35 cellular contexts compared by ENCODE assay signal in genomic region chr12:86241600-86241999, GRCh38. TPM values are rescaled to one million over a fixed set of nuclear protein-coding genes. Genes with fewer than 3 reads are reported as not detected.
"Had no signal": no experiment of that assay in that cellular context is flagged by ENCODE, and none has a peak within 500 bp of the region (broad histone marks: within the 10 kb centered on the region; RNA-seq: fewer than 3 reads in every experiment).

No MANE protein-coding gene starts in this region.

- H3K9me3 Mint-ChIP-seq: activated CD4-positive, alpha-beta memory T cell treated with anti-CD3 and anti-CD28 coated beads for 36 hours; activated CD4-positive, alpha-beta T cell treated with anti-CD3 and anti-CD28 coated beads, Interleukin-2, amount 10 ng/mL, durations not matched to agents 24 days and 14 days; activated T-helper 1 cell treated with anti-CD3 and anti-CD28 coated beads, Interleukin-12 subunit alpha, Interleukin-12 subunit beta, Interleukin-2, Interleukin-4 antibody, amounts not matched to agents 30 ng/mL and 10 ng/mL and 1 ng/mL, durations not matched to agents 14 hours and 24 hours and 36 hours; activated T-helper 2 cell treated with anti-CD3 and anti-CD28 coated beads, Interferon-gamma antibody, Interleukin-2, Interleukin-4, amounts not matched to agents 10 μg/mL and 5 μg/mL and 100 μg/mL, durations not matched to agents 14 hours and 24 hours and 36 hours; brain; dendritic cell treated with granulocyte-macrophage colony-stimulating factor and Interleukin-4, amounts not matched to agents 40 ng/mL and 50 ng/mL, for 4 days; endodermal cell; T-helper 2 cell treated with Interferon-gamma antibody and Interleukin-4, amounts not matched to agents 5 μg/mL and 100 μg/mL, for 36 hours had no signal

- H3K4me3 Mint-ChIP-seq: activated CD4-positive, alpha-beta memory T cell treated with anti-CD3 and anti-CD28 coated beads for 36 hours; activated CD4-positive, alpha-beta T cell treated with anti-CD3 and anti-CD28 coated beads for 36 hours; activated CD4-positive, alpha-beta T cell treated with anti-CD3 and anti-CD28 coated beads, Interleukin-2, amount 10 ng/mL, durations not matched to agents 24 days and 14 days; activated CD8-positive, alpha-beta memory T cell treated with anti-CD3 and anti-CD28 coated beads, Interleukin-2, amount 10 ng/mL, durations not matched to agents 7 days and 5 days; activated CD8-positive, alpha-beta T cell treated with anti-CD3 and anti-CD28 coated beads, Interleukin-2, amount 10 ng/mL, durations not matched to agents 7 days and 5 days; activated naive CD4-positive, alpha-beta T cell treated with anti-CD3 and anti-CD28 coated beads, Interleukin-2, amount 10 ng/mL, durations not matched to agents 7 days and 5 days; activated naive CD8-positive, alpha-beta T cell treated with anti-CD3 and anti-CD28 coated beads, Interleukin-2, amount 10 ng/mL, durations not matched to agents 7 days and 5 days; activated T-helper 1 cell treated with anti-CD3 and anti-CD28 coated beads, Interleukin-12 subunit alpha, Interleukin-12 subunit beta, Interleukin-2, Interleukin-4 antibody, amounts not matched to agents 30 ng/mL and 10 ng/mL and 1 ng/mL, durations not matched to agents 14 hours and 24 hours and 36 hours; brain; central memory CD8-positive, alpha-beta T cell; dendritic cell treated with granulocyte-macrophage colony-stimulating factor and Interleukin-4, amounts not matched to agents 40 ng/mL and 50 ng/mL, for 4 days; endodermal cell; T-helper 17 cell; T-helper 2 cell treated with Interferon-gamma antibody and Interleukin-4, amounts not matched to agents 5 μg/mL and 100 μg/mL, for 36 hours had no signal

- H3K36me3 ChIP-seq: ascending aorta, breast epithelium, esophagus muscularis mucosa, gastrocnemius medialis, heart left ventricle had no signal

- H3K27me3 ChIP-seq: ascending aorta, breast epithelium, dorsolateral prefrontal cortex, esophagus muscularis mucosa, foreskin keratinocyte, gastrocnemius medialis, heart left ventricle had no signal

- H3K27ac Mint-ChIP-seq: activated CD4-positive, alpha-beta memory T cell treated with anti-CD3 and anti-CD28 coated beads for 36 hours; activated CD4-positive, alpha-beta T cell treated with anti-CD3 and anti-CD28 coated beads for 36 hours; activated CD4-positive, alpha-beta T cell treated with anti-CD3 and anti-CD28 coated beads, Interleukin-2, amount 10 ng/mL, durations not matched to agents 24 days and 14 days; activated CD8-positive, alpha-beta memory T cell treated with anti-CD3 and anti-CD28 coated beads, Interleukin-2, amount 10 ng/mL, durations not matched to agents 7 days and 5 days; activated CD8-positive, alpha-beta T cell treated with anti-CD3 and anti-CD28 coated beads, Interleukin-2, amount 10 ng/mL, durations not matched to agents 7 days and 5 days; activated naive CD4-positive, alpha-beta T cell treated with anti-CD3 and anti-CD28 coated beads, Interleukin-2, amount 10 ng/mL, durations not matched to agents 7 days and 5 days; activated naive CD4-positive, alpha-beta T cell treated with anti-CD3 and anti-CD28 coated beads, Interleukin-2, amount 50 U/mL, for 72 hours; activated naive CD8-positive, alpha-beta T cell treated with anti-CD3 and anti-CD28 coated beads, Interleukin-2, amount 10 ng/mL, durations not matched to agents 7 days and 5 days; activated T-helper 1 cell treated with anti-CD3 and anti-CD28 coated beads, Interleukin-12 subunit alpha, Interleukin-12 subunit beta, Interleukin-2, Interleukin-4 antibody, amounts not matched to agents 30 ng/mL and 10 ng/mL and 1 ng/mL, durations not matched to agents 14 hours and 24 hours and 36 hours; activated T-helper 2 cell treated with anti-CD3 and anti-CD28 coated beads, Interferon-gamma antibody, Interleukin-2, Interleukin-4, amounts not matched to agents 10 μg/mL and 5 μg/mL and 100 μg/mL, durations not matched to agents 14 hours and 24 hours and 36 hours; dendritic cell treated with granulocyte-macrophage colony-stimulating factor and Interleukin-4, amounts not matched to agents 40 ng/mL and 50 ng/mL, for 4 days; endodermal cell; T-helper 17 cell; T-helper 2 cell treated with Interferon-gamma antibody and Interleukin-4, amounts not matched to agents 5 μg/mL and 100 μg/mL, for 36 hours had no signal

- H3K4me1 ChIP-seq: ascending aorta, breast epithelium, esophagus muscularis mucosa, foreskin keratinocyte, gastrocnemius medialis, heart left ventricle had no signal

- DNase-seq: activated CD4-positive, alpha-beta memory T cell treated with anti-CD3 and anti-CD28 coated beads for 36 hours; activated CD4-positive, alpha-beta T cell treated with anti-CD3 and anti-CD28 coated beads for 36 hours; activated CD4-positive, alpha-beta T cell treated with anti-CD3 and anti-CD28 coated beads, Interleukin-2, amount 10 ng/mL, durations not matched to agents 24 days and 14 days; activated CD4-positive, CD25-positive, alpha-beta regulatory T cell; activated CD4-positive, CD25-positive, alpha-beta regulatory T cell treated with anti-CD3 and anti-CD28 coated beads, Interleukin-2, amount 50 U/mL, for 72 hours; activated CD8-positive, alpha-beta memory T cell treated with anti-CD3 and anti-CD28 coated beads, Interleukin-2, amount 10 ng/mL, durations not matched to agents 7 days and 5 days; activated CD8-positive, alpha-beta memory T cell treated with anti-CD3 and anti-CD28 coated beads, Interleukin-2, amount 50 U/mL, for 4 hours; activated CD8-positive, alpha-beta T cell treated with anti-CD3 and anti-CD28 coated beads, Interleukin-2, amount 10 ng/mL, durations not matched to agents 7 days and 5 days; activated effector memory CD4-positive, alpha-beta T cell treated with anti-CD3 and anti-CD28 coated beads, Interleukin-2, amount 50 U/mL, for 16 hours; activated naive CD4-positive, alpha-beta T cell treated with anti-CD3 and anti-CD28 coated beads, Interleukin-2, amount 10 ng/mL, durations not matched to agents 7 days and 5 days; activated naive CD8-positive, alpha-beta T cell treated with anti-CD3 and anti-CD28 coated beads, Interleukin-2, amount 10 ng/mL, durations not matched to agents 7 days and 5 days; activated T-cell treated with anti-CD3 and anti-CD28 coated beads, Interleukin-2, amount 50 U/mL, for 1 hour; activated T-cell treated with anti-CD3 and anti-CD28 coated beads, Interleukin-2, amount 50 U/mL, for 48 hours; dorsolateral prefrontal cortex; effector memory CD4-positive, alpha-beta T cell; endodermal cell; erythroblast; foreskin keratinocyte; gastrocnemius medialis; glutamatergic neuron; heart left ventricle; T-helper 17 cell; T1000 had no signal

- H3K27me3 Mint-ChIP-seq: activated CD4-positive, alpha-beta memory T cell treated with anti-CD3 and anti-CD28 coated beads for 36 hours; activated CD4-positive, alpha-beta T cell treated with anti-CD3 and anti-CD28 coated beads for 36 hours; activated CD4-positive, alpha-beta T cell treated with anti-CD3 and anti-CD28 coated beads, Interleukin-2, amount 10 ng/mL, durations not matched to agents 24 days and 14 days; activated CD8-positive, alpha-beta memory T cell treated with anti-CD3 and anti-CD28 coated beads, Interleukin-2, amount 10 ng/mL, durations not matched to agents 7 days and 5 days; activated naive CD4-positive, alpha-beta T cell treated with anti-CD3 and anti-CD28 coated beads, Interleukin-2, amount 10 ng/mL, durations not matched to agents 7 days and 5 days; activated naive CD8-positive, alpha-beta T cell treated with anti-CD3 and anti-CD28 coated beads, Interleukin-2, amount 10 ng/mL, durations not matched to agents 7 days and 5 days; brain; central memory CD8-positive, alpha-beta T cell; dendritic cell treated with granulocyte-macrophage colony-stimulating factor and Interleukin-4, amounts not matched to agents 40 ng/mL and 50 ng/mL, for 4 days; T-helper 17 cell had no signal

- H3K4me3 ChIP-seq: ascending aorta, breast epithelium, coronary artery, dorsolateral prefrontal cortex, esophagus muscularis mucosa, gastrocnemius medialis, heart left ventricle had no signal

- H3K9me3 ChIP-seq: ascending aorta, breast epithelium, esophagus muscularis mucosa, gastrocnemius medialis, heart left ventricle had no signal

- H3K36me3 Mint-ChIP-seq: activated CD4-positive, alpha-beta memory T cell treated with anti-CD3 and anti-CD28 coated beads for 36 hours; activated CD8-positive, alpha-beta memory T cell treated with anti-CD3 and anti-CD28 coated beads, Interleukin-2, amount 10 ng/mL, durations not matched to agents 7 days and 5 days; activated naive CD4-positive, alpha-beta T cell treated with anti-CD3 and anti-CD28 coated beads, Interleukin-2, amount 10 ng/mL, durations not matched to agents 7 days and 5 days; activated naive CD4-positive, alpha-beta T cell treated with anti-CD3 and anti-CD28 coated beads, Interleukin-2, amount 50 U/mL, for 72 hours; activated naive CD8-positive, alpha-beta T cell treated with anti-CD3 and anti-CD28 coated beads, Interleukin-2, amount 10 ng/mL, durations not matched to agents 7 days and 5 days; brain had no signal

- H3K4me1 Mint-ChIP-seq: activated CD4-positive, alpha-beta T cell treated with anti-CD3 and anti-CD28 coated beads for 36 hours; activated CD4-positive, alpha-beta T cell treated with anti-CD3 and anti-CD28 coated beads, Interleukin-2, amount 10 ng/mL, durations not matched to agents 24 days and 14 days; activated CD8-positive, alpha-beta memory T cell treated with anti-CD3 and anti-CD28 coated beads, Interleukin-2, amount 10 ng/mL, durations not matched to agents 7 days and 5 days; activated naive CD4-positive, alpha-beta T cell treated with anti-CD3 and anti-CD28 coated beads, Interleukin-2, amount 10 ng/mL, durations not matched to agents 7 days and 5 days; activated naive CD8-positive, alpha-beta T cell treated with anti-CD3 and anti-CD28 coated beads, Interleukin-2, amount 10 ng/mL, durations not matched to agents 7 days and 5 days; central memory CD8-positive, alpha-beta T cell; endodermal cell; T-helper 17 cell had no signal

- H3K27ac ChIP-seq: ascending aorta, breast epithelium, coronary artery, dorsolateral prefrontal cortex, esophagus muscularis mucosa, foreskin keratinocyte, gastrocnemius medialis, heart left ventricle had no signal

RNA-seq across cellular contexts. Expression of gene MGAT4C, which starts 14.6 kb away (rescaled TPM):
- total RNA-seq: activated CD4-positive, alpha-beta memory T cell treated with anti-CD3 and anti-CD28 coated beads for 36 hours; activated CD4-positive, alpha-beta T cell treated with anti-CD3 and anti-CD28 coated beads for 36 hours; activated CD4-positive, alpha-beta T cell treated with anti-CD3 and anti-CD28 coated beads, Interleukin-2, amount 10 ng/mL, durations not matched to agents 24 days and 14 days; activated CD8-positive, alpha-beta memory T cell treated with anti-CD3 and anti-CD28 coated beads for 36 hours; activated CD8-positive, alpha-beta memory T cell treated with anti-CD3 and anti-CD28 coated beads, Interleukin-2, amount 10 ng/mL, durations not matched to agents 7 days and 5 days; activated CD8-positive, alpha-beta T cell treated with anti-CD3 and anti-CD28 coated beads, Interleukin-2, amount 10 ng/mL, durations not matched to agents 7 days and 5 days; activated naive CD4-positive, alpha-beta T cell treated with anti-CD3 and anti-CD28 coated beads, Interleukin-2, amount 50 U/mL, for 72 hours; activated naive CD8-positive, alpha-beta T cell treated with anti-CD3 and anti-CD28 coated beads, Interleukin-2, amount 10 ng/mL, durations not matched to agents 7 days and 5 days; activated T-helper 2 cell treated with anti-CD3 and anti-CD28 coated beads, Interferon-gamma antibody, Interleukin-2, Interleukin-4, amounts not matched to agents 10 μg/mL and 5 μg/mL and 100 μg/mL, durations not matched to agents 14 hours and 24 hours and 36 hours; ascending aorta; foreskin keratinocyte; gastrocnemius medialis; T-helper 17 cell had no signal
- polyA plus RNA-seq: foreskin keratinocyte had no signal
